1 cellular context compared by ENCODE assay signal in genomic region chr2:68252407-68253210, GRCh38.
TF ChIP-seq lines count a peak whose summit lies in the region.

Gene PPP3R1, minus strand, starts transcription at chr2:68252532. Its CDS starts 405 bp downstream, at chr2:68252127.

TF ChIP-seq in K562, 482 proteins besides CTCF, POLR2A, EP300 and RAD21 (continued from another document and continues in another):
- TF ChIP-seq ZBTB5 (IDR thresholded peaks at IDR 0.05) (no peak), ZNF395 (CRISPR knock-in tag; IDR thresholded peaks at IDR 0.05) (no peak), ATF1 (CRISPR knock-in tag; IDR thresholded peaks at IDR 0.05) (0 out of 2 replicates have a peak, but pooled peaks have one; percentile 21), ATF1 (tag; IDR thresholded peaks at IDR 0.05) (peak; percentile 86), FUS (optimal IDR thresholded peaks at IDR 0.05; ENCODE audit: low read depth, low read length) (no peak), ZNF124 (CRISPR knock-in tag; IDR thresholded peaks at IDR 0.05) (no peak), GATAD2A (IDR thresholded peaks at IDR 0.05) (no peak; the same call in 1 of the 2 replicates), KAT8 (IDR thresholded peaks at IDR 0.05; ENCODE audit: low read depth) (no peak), NFXL1 (CRISPR knock-in tag; IDR thresholded peaks at IDR 0.05) (no peak), RBM25 (IDR thresholded peaks at IDR 0.05; ENCODE audit: low read depth, low read length, severe bottlenecking) (no peak), HDAC2 (IDR thresholded peaks at IDR 0.05) (peak; percentile 41; the same call in 1 of the 2 replicates), ZNF431 (CRISPR knock-in tag; IDR thresholded peaks at IDR 0.05) (no peak), ARHGAP35 (IDR thresholded peaks at IDR 0.05; ENCODE audit: partially characterized antibody) (no peak), ATF3 (IDR thresholded peaks at IDR 0.05) (no peak), ATF3 (CRISPR knock-in tag; conservative IDR thresholded peaks at IDR 0.05) (no peak), MTF1 (CRISPR knock-in tag; IDR thresholded peaks at IDR 0.05; ENCODE audit: borderline replicate concordance) (no peak), RUNX1 (IDR thresholded peaks at IDR 0.05; ENCODE audit: low read depth) (no peak), ELF2 (CRISPR knock-in tag; IDR thresholded peaks at IDR 0.05) (peak; percentile 89), ADNP (tag; IDR thresholded peaks at IDR 0.05) (no peak), HNRNPH1 (optimal IDR thresholded peaks at IDR 0.05; ENCODE audit: low read depth, low read length) (no peak), ZNF589 (CRISPR knock-in tag; IDR thresholded peaks at IDR 0.05; ENCODE audit: low read depth) (no peak), CBFA2T2 (conservative IDR thresholded peaks at IDR 0.05) (peak; percentile 23; the same call in 1 of the 2 replicates), RBBP5 (IDR thresholded peaks at IDR 0.05; ENCODE audit: borderline replicate concordance, insufficient read depth, low read length, poor library complexity, severe bottlenecking) (peak; percentile 85), ZNF23 (CRISPR knock-in tag; IDR thresholded peaks at IDR 0.05) (no peak), RBM39 (optimal IDR thresholded peaks at IDR 0.05; ENCODE audit: low read depth, low read length) (peak; percentile 81), RNF219 (CRISPR knock-in tag; IDR thresholded peaks at IDR 0.05) (no peak), ZNF146 (CRISPR knock-in tag; IDR thresholded peaks at IDR 0.05; ENCODE audit: unreplicated experiment) (no peak), HNRNPLL (IDR thresholded peaks at IDR 0.05; ENCODE audit: low read depth, low read length, poor library complexity, severe bottlenecking) (peak; percentile 69), THRA (IDR thresholded peaks at IDR 0.05) (no peak), BDP1 (IDR thresholded peaks at IDR 0.05; ENCODE audit: insufficient read depth, insufficient read length) (no peak), HOMEZ (CRISPR knock-in tag; IDR thresholded peaks at IDR 0.05) (no peak), SIX5 (IDR thresholded peaks at IDR 0.05; ENCODE audit: borderline replicate concordance in 1 of 2, insufficient read depth in 1 of 2, low read depth in 1 of 2, low read length in 2 of 2) (no peak), CAMTA2 (CRISPR knock-in tag; conservative IDR thresholded peaks at IDR 0.05) (no peak), PPARD (CRISPR knock-in tag; IDR thresholded peaks at IDR 0.05) (no peak), PREB (CRISPR knock-in tag; IDR thresholded peaks at IDR 0.05) (no peak), ZNF232 (CRISPR knock-in tag; IDR thresholded peaks at IDR 0.05) (no peak), DMBX1 (CRISPR knock-in tag; IDR thresholded peaks at IDR 0.05; ENCODE audit: borderline replicate concordance) (no peak), ZBTB33 (CRISPR knock-in tag; IDR thresholded peaks at IDR 0.05) (no peak), RBM22 (IDR thresholded peaks at IDR 0.05; ENCODE audit: low read depth, low read length, poor library complexity, severe bottlenecking) (no peak), NFRKB (IDR thresholded peaks at IDR 0.05; ENCODE audit: low read depth) (no peak; the same call in 1 of the 2 replicates), RBM15 (IDR thresholded peaks at IDR 0.05; ENCODE audit: insufficient read depth, low read length) (no peak), ATF7 (IDR thresholded peaks at IDR 0.05) (peak; percentile 85; the same call in 1 of the 2 replicates), PHB (CRISPR knock-in tag; IDR thresholded peaks at IDR 0.05) (no peak), ZNF445 (CRISPR knock-in tag; IDR thresholded peaks at IDR 0.05; ENCODE audit: low read depth) (no peak), ELK1 (CRISPR knock-in tag; IDR thresholded peaks at IDR 0.05) (no peak), ZNF444 (CRISPR knock-in tag; IDR thresholded peaks at IDR 0.05) (peak; percentile 94), USF2 (CRISPR knock-in tag; IDR thresholded peaks at IDR 0.05) (peak; percentile 95), E2F8 (IDR thresholded peaks at IDR 0.05; ENCODE audit: low read depth, partially characterized antibody) (peak; percentile 61), ZNF143 (CRISPR knock-in tag; IDR thresholded peaks at IDR 0.05) (no peak), ZNF239 (CRISPR knock-in tag; IDR thresholded peaks at IDR 0.05) (no peak)
